In genomic region chr2:88680916-88681315, GRCh38 we compare ENCODE assay signal across 16 cellular contexts. TPM values are rescaled to one million over a fixed set of nuclear protein-coding genes. Genes with fewer than 3 reads are reported as not detected.
DNase-seq lines count a peak whose midpoint lies in the region; ATAC-seq and TF ChIP-seq lines count a peak whose summit lies in the region.
"Had no signal": no experiment of that assay in that cellular context is flagged by ENCODE, and none has a peak within 500 bp of the region (broad histone marks: within the 10 kb centered on the region; RNA-seq: fewer than 3 reads in every experiment).

No MANE protein-coding gene starts in this region.

- H3K9me3 Mint-ChIP-seq in activated naive CD8-positive, alpha-beta T cell treated with anti-CD3 and anti-CD28 coated beads for 36 hours = peaks cover 17% of the 10 kb centered on the region
- peaks cover 14% of the 10 kb centered on the region for H3K9me3 Mint-ChIP-seq in activated naive CD8-positive, alpha-beta T cell treated with anti-CD3 and anti-CD28 coated beads, Interleukin-2, amount 50 U/mL, for 24 hours
- peaks cover 22% of the 10 kb centered on the region for H3K9me3 Mint-ChIP-seq in osteocyte (ENCODE audit: unreplicated experiment)

- H3K36me3 Mint-ChIP-seq in activated naive CD8-positive, alpha-beta T cell treated with anti-CD3 and anti-CD28 coated beads for 36 hours = peaks cover 16% of the 10 kb centered on the region
- peaks cover 22% of the 10 kb centered on the region for H3K36me3 Mint-ChIP-seq in activated naive CD8-positive, alpha-beta T cell treated with anti-CD3 and anti-CD28 coated beads, Interleukin-2, amount 50 U/mL, for 24 hours (ENCODE audit: low read depth)
- H3K36me3 Mint-ChIP-seq in osteocyte (ENCODE audit: unreplicated experiment) = no peaks in the 10 kb centered on the region

- peak overlapping the region; percentile 40 for H3K27ac Mint-ChIP-seq in activated naive CD8-positive, alpha-beta T cell treated with anti-CD3 and anti-CD28 coated beads for 36 hours
- H3K27ac Mint-ChIP-seq in activated naive CD8-positive, alpha-beta T cell treated with anti-CD3 and anti-CD28 coated beads, Interleukin-2, amount 50 U/mL, for 24 hours = no peak overlapping the region
- H3K27ac Mint-ChIP-seq in osteocyte (ENCODE audit: unreplicated experiment) = peak overlapping the region; percentile 5
- H3K27ac Mint-ChIP-seq: CD4-positive, alpha-beta memory T cell had no signal

- ATAC-seq in activated naive CD8-positive, alpha-beta T cell treated with anti-CD3 and anti-CD28 coated beads, Interleukin-2, amount 50 U/mL, for 24 hours = no peak
- ATAC-seq in left lobe of liver = peak; percentile 59
- ATAC-seq in HG02885 (IDR thresholded peaks at IDR 0.05; ENCODE audit: poor library complexity, unreplicated experiment) = no peak
- no peak for ATAC-seq in GM18868 (IDR thresholded peaks at IDR 0.05; ENCODE audit: unreplicated experiment)
- ATAC-seq: A549, GM12878 had no signal

- H3K27me3 Mint-ChIP-seq in activated naive CD8-positive, alpha-beta T cell treated with anti-CD3 and anti-CD28 coated beads for 36 hours = no peaks in the 10 kb centered on the region
- no peaks in the 10 kb centered on the region for H3K27me3 Mint-ChIP-seq in activated naive CD8-positive, alpha-beta T cell treated with anti-CD3 and anti-CD28 coated beads, Interleukin-2, amount 50 U/mL, for 24 hours
- no peaks in the 10 kb centered on the region for H3K27me3 Mint-ChIP-seq in osteocyte (ENCODE audit: unreplicated experiment)
- H3K27me3 Mint-ChIP-seq: CD4-positive, alpha-beta memory T cell had no signal

- TF ChIP-seq CTCF in osteocyte (IDR thresholded peaks at IDR 0.05) = no peak

- peaks cover 4% of the 10 kb centered on the region for H3K4me1 Mint-ChIP-seq in activated naive CD8-positive, alpha-beta T cell treated with anti-CD3 and anti-CD28 coated beads for 36 hours
- H3K4me1 Mint-ChIP-seq in activated naive CD8-positive, alpha-beta T cell treated with anti-CD3 and anti-CD28 coated beads, Interleukin-2, amount 50 U/mL, for 24 hours = peaks cover 3% of the 10 kb centered on the region
- H3K4me1 Mint-ChIP-seq in osteocyte (ENCODE audit: unreplicated experiment) = peaks cover 5% of the 10 kb centered on the region
- H3K4me1 Mint-ChIP-seq: CD4-positive, alpha-beta memory T cell had no signal

- no peak overlapping the region for H3K4me3 Mint-ChIP-seq in activated naive CD8-positive, alpha-beta T cell treated with anti-CD3 and anti-CD28 coated beads for 36 hours
- no peak overlapping the region for H3K4me3 Mint-ChIP-seq in activated naive CD8-positive, alpha-beta T cell treated with anti-CD3 and anti-CD28 coated beads, Interleukin-2, amount 50 U/mL, for 24 hours
- no peak overlapping the region for H3K4me3 Mint-ChIP-seq in osteocyte (ENCODE audit: unreplicated experiment)
- H3K4me3 Mint-ChIP-seq: CD4-positive, alpha-beta memory T cell had no signal

- DNase-seq in activated naive CD8-positive, alpha-beta T cell treated with anti-CD3 and anti-CD28 coated beads for 36 hours = no peak
- DNase-seq in activated naive CD8-positive, alpha-beta T cell treated with anti-CD3 and anti-CD28 coated beads, Interleukin-2, amount 50 U/mL, for 24 hours = no peak
- DNase-seq in left lobe of liver (ENCODE audit: low spot score) (no peak), osteocyte (ENCODE audit: extremely low spot score, unreplicated experiment) (no peak), cerebellar cortex (ENCODE audit: low spot score) (no peak), NCI-H524 treated with DMSO at 0.1 percent for 48 hours (lab: John Stamatoyannopoulos, UW) (no peak)
- DNase-seq: Calu3; CD4-positive, alpha-beta memory T cell; DND-41; EL; GM23248; IMR-90 had no signal

RNA-seq across cellular contexts. Expression of gene RPIA, which starts 10.6 kb away (rescaled TPM):
- 10 to 100 TPM; 87.6 to 88.5 TPM for total RNA-seq in activated naive CD8-positive, alpha-beta T cell treated with anti-CD3 and anti-CD28 coated beads for 36 hours
- total RNA-seq in left lobe of liver (2.9 TPM), osteocyte (15.0 and 16.7 TPM in 2 replicates)

RNA-seq across cellular contexts. Expression of gene EIF2AK3, which starts 53.7 kb away (rescaled TPM):
- 10 to 100 TPM; 10.6 to 14.7 TPM for total RNA-seq in activated naive CD8-positive, alpha-beta T cell treated with anti-CD3 and anti-CD28 coated beads for 36 hours
- total RNA-seq in left lobe of liver (11.8 TPM), osteocyte (16.3 and 16.6 TPM in 2 replicates)
